ENCODE assay signal across 1 cellular context in genomic region chr12:106074706-106075392, GRCh38.
A peak's percentile ranks its signal among the peaks of the same experiment; 100 is the strongest.
TF ChIP-seq lines count a peak whose summit lies in the region.

No MANE protein-coding gene starts in this region.

TF ChIP-seq in K562, 482 proteins besides CTCF, POLR2A, EP300 and RAD21 (continued from another document):
- TF ChIP-seq PBX2 (CRISPR knock-in tag; IDR thresholded peaks at IDR 0.05; ENCODE audit: low read depth) = no peak
- peak; percentile 88 for TF ChIP-seq PBX2 (tag; conservative IDR thresholded peaks at IDR 0.05; ENCODE audit: low read depth)
- TF ChIP-seq HES1 (IDR thresholded peaks at IDR 0.05; ENCODE audit: low read depth) = no peak
TF ChIP-seq in K562: peak in this region for 4.
